8 cellular contexts compared by ENCODE assay signal in genomic region chr22:11067286-11067871, GRCh38.
DNase-seq lines count a peak whose midpoint lies in the region; ATAC-seq, FAIRE-seq and TF ChIP-seq lines count a peak whose summit lies in the region.
"Not testable (repeated sequence)": the region's sequence is repeated elsewhere in the genome, so short reads cannot be mapped to it uniquely, and the experiment has no call there.

No MANE protein-coding gene starts in this region.

- H3K4me1 ChIP-seq in K562 (replicated peaks in 1 of 2; ENCODE audit: control insufficient read depth in 2 of 2, insufficient read depth in 2 of 2, low read length in 2 of 2); foreskin keratinocyte; lung (ENCODE audit: control insufficient read depth in 2 of 2, insufficient read depth in 2 of 2, low read length in 2 of 2); trophoblast cell (ENCODE audit: control insufficient read depth in 1 of 2, insufficient read depth in 2 of 2, low read length in 2 of 2): not testable (repeated sequence)

- not testable (repeated sequence) for H4K8ac ChIP-seq in trophoblast cell (ENCODE audit: low read depth, low read length)

- not testable (repeated sequence) for H2BK12ac ChIP-seq in trophoblast cell (ENCODE audit: low read length)

- peak; percentile 17 for DNase-seq in D341Med (ENCODE audit: low spot score)
- DNase-seq in LNCaP clone FGC (ENCODE audit: low read depth); K562 (ENCODE audit: extremely low read depth in 1 of 4, low spot score in 3 of 4); foreskin keratinocyte; trophoblast cell: not testable (repeated sequence)
- peak; percentile 33 for DNase-seq in lung (ENCODE audit: low spot score)
- peak; percentile 2 for DNase-seq in urothelium cell line (ENCODE audit: low spot score)

- CTCF ChIA-PET in K562 (lab: Yijun Ruan, JAX; ENCODE audit: low intra/inter-chr PET ratio), result not testable (repeated sequence)

- intact Hi-C loops in K562 (cut with micrococcal nuclease), result not testable (repeated sequence)

- not testable (repeated sequence) for H3K36me3 ChIP-seq in K562 (ENCODE audit: control insufficient read depth, insufficient read depth, low read length); lung (ENCODE audit: control insufficient read depth in 2 of 2, insufficient read depth in 2 of 2, low read length in 2 of 2); trophoblast cell (ENCODE audit: control insufficient read depth in 1 of 2, insufficient read depth in 2 of 2, low read length in 2 of 2)

- ATAC-seq in K562; lung (ENCODE audit: insufficient read depth, low FRiP score): not testable (repeated sequence)
- peak; percentile 24 for ATAC-seq in foreskin keratinocyte

- not testable (repeated sequence) for TF ChIP-seq POLR2A in K562 (conservative IDR thresholded peaks at IDR 0.05)

- in situ Hi-C loops in K562 (cut with MboI), result loop anchor here (5.0 kb wide), 1 partner anchor 285 kb away; no protein-coding TSS in a partner anchor

- H3K4ac ChIP-seq in trophoblast cell (ENCODE audit: low read depth, low read length), result not testable (repeated sequence)

- not testable (repeated sequence) for H3K79me1 ChIP-seq in trophoblast cell (ENCODE audit: low read length)

- H2AK5ac ChIP-seq in trophoblast cell (ENCODE audit: low read length), result not testable (repeated sequence)

- not testable (repeated sequence) for H3K79me2 ChIP-seq in K562 (ENCODE audit: control insufficient read depth, insufficient read depth, low read length); trophoblast cell (ENCODE audit: control insufficient read depth, insufficient read depth, low read length, poor library complexity)

- not testable (repeated sequence) for H3K14ac ChIP-seq in trophoblast cell (ENCODE audit: low read length)

- H3K9me1 ChIP-seq in K562 (ENCODE audit: control insufficient read depth, insufficient read depth, low read length), result not testable (repeated sequence)

- TF ChIP-seq CTCF in LNCaP clone FGC (IDR thresholded peaks at IDR 0.05; ENCODE audit: control insufficient read depth, extremely low read depth, insufficient read depth); K562 (IDR thresholded peaks at IDR 0.05 in 2 of 3, conservative IDR thresholded peaks at IDR 0.05 in 1 of 3; ENCODE audit: insufficient read depth in 2 of 3, low read depth in 1 of 3, low read length in 3 of 3); foreskin keratinocyte (conservative IDR thresholded peaks at IDR 0.05); lung (IDR thresholded peaks at IDR 0.05; ENCODE audit: control extremely low read depth, extremely low read depth): not testable (repeated sequence)

- not testable (repeated sequence) for H2BK5ac ChIP-seq in trophoblast cell (ENCODE audit: low read depth, low read length, poor library complexity)

- not testable (repeated sequence) for H2AFZ ChIP-seq in K562 (ENCODE audit: low read depth, low read length); trophoblast cell (ENCODE audit: insufficient read depth, low read length, poor library complexity)

- H3K27me3 ChIP-seq in K562 (ENCODE audit: control insufficient read depth in 2 of 2, insufficient read depth in 2 of 2, low read length in 2 of 2); foreskin keratinocyte; lung (ENCODE audit: control insufficient read depth, insufficient read depth); trophoblast cell (ENCODE audit: insufficient read depth, low read length): not testable (repeated sequence)

- H4K20me1 ChIP-seq in K562 (replicated peaks; ENCODE audit: control insufficient read depth, insufficient read depth, low read length), result not testable (repeated sequence)

- POLR2A ChIA-PET in K562 (lab: Yijun Ruan, JAX), result not testable (repeated sequence)

- not testable (repeated sequence) for BruUV-seq in K562 (replicated peaks; lab: Mats Ljungman, UMichigan)

- H3K9ac ChIP-seq in K562 (ENCODE audit: insufficient read depth in 1 of 2, low read depth in 2 of 2, low read length in 2 of 2); trophoblast cell (ENCODE audit: low read length): not testable (repeated sequence)

- FAIRE-seq in K562 (lab: Jason Lieb, UNC); urothelium cell line (lab: Jason Lieb, UNC): not testable (repeated sequence)

- not testable (repeated sequence) for H4K91ac ChIP-seq in trophoblast cell (ENCODE audit: low read depth, low read length)

- H3K4me3 ChIP-seq in LNCaP clone FGC (ENCODE audit: low read depth, low read length) (peak overlapping the region; percentile 58), K562 (peak overlapping the region; percentile 12; the same call in 1 of the 2 replicates), iPS-18c (ENCODE audit: insufficient read depth, low read depth, low read length) (0 out of 2 replicates have a peak overlapping the region, but pooled peaks have one; percentile 11), trophoblast cell (ENCODE audit: low read depth, low read length) (peak overlapping the region; percentile 49)
- H3K4me3 ChIP-seq in lung, result not testable (repeated sequence)

- not testable (repeated sequence) for H2BK120ac ChIP-seq in trophoblast cell (ENCODE audit: insufficient read depth, low read length, poor library complexity)

- not testable (repeated sequence) for H3K9me3 ChIP-seq in K562 (replicated peaks; ENCODE audit: control insufficient read depth, insufficient read depth, low read depth, low read length)
- H3K9me3 ChIP-seq in iPS-18c (ENCODE audit: control insufficient read depth, insufficient read depth, low read length), result peaks cover 44% of the 10 kb centered on the region
- H3K9me3 ChIP-seq in lung (ENCODE audit: control insufficient read depth in 2 of 2, insufficient read depth in 1 of 2, low read length in 1 of 2), result peaks cover 0 to 19% of the 10 kb centered on the region in 2 donors
- peaks cover 33% of the 10 kb centered on the region for H3K9me3 ChIP-seq in trophoblast cell (ENCODE audit: insufficient read depth, low read depth, low read length)

- H4K12ac ChIP-seq in trophoblast cell (ENCODE audit: low read depth, low read length), result not testable (repeated sequence)

- H3K27ac ChIP-seq in K562 (ENCODE audit: extremely low read depth, low read depth, low read length); foreskin keratinocyte; lung (ENCODE audit: low read depth in 1 of 2, low read length in 1 of 2); trophoblast cell (ENCODE audit: low read depth, low read length): not testable (repeated sequence)

- WGBS in K562 (ENCODE audit: insufficient coverage, low coverage, missing lambda C conversion rate), result 0% methylated on average over 13 of the region's 13 CpGs
- WGBS in lung, 2 donors, result 72 to 73% methylated on average over 13 of the region's 13 CpGs
- WGBS in trophoblast cell (ENCODE audit: extremely low coverage, insufficient coverage, insufficient read length), result no CpG with 5 or more reads among the region's 13 CpGs

- H3K23ac ChIP-seq in trophoblast cell (ENCODE audit: low read length), result not testable (repeated sequence)

- H3K18ac ChIP-seq in trophoblast cell (ENCODE audit: low read length), result not testable (repeated sequence)

- not testable (repeated sequence) for H3K4me2 ChIP-seq in K562 (ENCODE audit: insufficient read depth, low read length); trophoblast cell (ENCODE audit: low read length)

- TF ChIP-seq EP300 in K562 (IDR thresholded peaks at IDR 0.05; ENCODE audit: low read length), result not testable (repeated sequence)

- TF ChIP-seq RAD21 in K562 (CRISPR knock-in tag; conservative IDR thresholded peaks at IDR 0.05 in 1 of 2, IDR thresholded peaks at IDR 0.05 in 1 of 2), result not testable (repeated sequence)
